ENCODE assay signal across 12 cellular contexts in the genomic region with DNA sequence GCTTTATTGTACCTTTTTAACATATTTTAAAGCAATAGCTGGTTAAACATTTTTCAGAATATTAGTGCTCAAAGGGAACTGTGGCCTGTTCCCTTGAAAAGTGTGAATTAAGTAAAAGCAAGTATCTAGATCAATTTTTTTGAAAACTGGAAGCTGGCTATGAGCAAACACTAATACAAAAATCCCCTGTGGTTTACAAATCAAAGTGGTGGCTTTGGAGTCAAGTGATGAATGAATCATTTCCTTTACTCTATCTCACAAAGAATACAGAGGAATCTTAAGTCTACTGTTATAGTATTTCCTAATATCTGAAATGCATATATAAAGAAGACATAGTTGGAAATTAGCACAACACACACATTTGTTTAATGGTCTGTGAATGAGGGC.
DNase-seq lines count a peak whose midpoint lies in the region; ATAC-seq, FAIRE-seq and TF ChIP-seq lines count a peak whose summit lies in the region.
"Had no signal": no experiment of that assay in that cellular context is flagged by ENCODE, and none has a peak within 500 bp of the region (broad histone marks: within the 10 kb centered on the region; RNA-seq: fewer than 3 reads in every experiment).

No MANE protein-coding gene starts in this region.

- TF ChIP-seq POLR2A in H54 (IDR thresholded peaks at IDR 0.05; ENCODE audit: low read depth, low read length) = no peak

- H3K36me3 ChIP-seq in small intestine (ENCODE audit: control insufficient read depth in 2 of 2, insufficient read depth in 2 of 2, low read length in 2 of 2) = no peaks in the 10 kb centered on the region

- H3K4me3 ChIP-seq in fibroblast of villous mesenchyme (ENCODE audit: low read depth, low read length) (no peak overlapping the region), small intestine (ENCODE audit: low read depth in 1 of 2, low read length in 2 of 2) (no peak overlapping the region)

- FAIRE-seq in H54 (lab: Jason Lieb, UNC) (peak; percentile 86), small intestine (lab: Jason Lieb, UNC) (no peak)
- FAIRE-seq: GM19239 had no signal

- no peak for DNase-seq in H54 (ENCODE audit: insufficient read length, low spot score)
- peak; percentile 4 for DNase-seq in fibroblast of villous mesenchyme (ENCODE audit: low read depth)
- no peak for DNase-seq in left colon
- no peak for DNase-seq in small intestine
- no peak for DNase-seq in NCI-H1694 treated with DMSO at 0.1 percent for 48 hours (lab: John Stamatoyannopoulos, UW)
- DNase-seq in germinal center (ENCODE audit: low spot score) = no peak
- DNase-seq: hippocampal formation, NCI-H2227 treated with DMSO at 0.1 percent for 48 hours had no signal

- intact Hi-C loops in left colon (cut with DNase I, micrococcal nuclease) = no loop called here

- ATAC-seq in GM18868 (IDR thresholded peaks at IDR 0.05; ENCODE audit: unreplicated experiment) (peak; percentile 93), HG03565 (IDR thresholded peaks at IDR 0.05; ENCODE audit: unreplicated experiment) (peak; percentile 93), left colon (no peak)
- ATAC-seq: SK-N-SH treated with all-trans-retinoic acid at 6 μM for 48 hours had no signal

- no peaks in the 10 kb centered on the region for H3K9me3 ChIP-seq in small intestine (ENCODE audit: control insufficient read depth, low read depth)

- H3K27me3 ChIP-seq in small intestine (ENCODE audit: control insufficient read depth in 2 of 2, insufficient read depth in 2 of 2, low read length in 2 of 2) = no peaks in the 10 kb centered on the region

- no peaks in the 10 kb centered on the region for H3K4me1 ChIP-seq in small intestine (ENCODE audit: control insufficient read depth in 2 of 2, insufficient read depth in 1 of 2, low read depth in 1 of 2, low read length in 1 of 2)

- no peak overlapping the region for H3K27ac ChIP-seq in small intestine (ENCODE audit: low read depth in 1 of 2, low read length in 1 of 2)

- no peak for TF ChIP-seq CTCF in fibroblast of villous mesenchyme (IDR thresholded peaks at IDR 0.05; ENCODE audit: insufficient read depth, low read depth, low read length)
